Comparison of ENCODE assay signal across 1 cellular context in genomic region chr14:74134484-74134883, GRCh38.
TF ChIP-seq lines count a peak whose summit lies in the region.

No MANE protein-coding gene starts in this region.

TF ChIP-seq in GM23338, 12 proteins besides CTCF, POLR2A, EP300 and RAD21 (continued from another document):
- no peak for TF ChIP-seq REST (IDR thresholded peaks at IDR 0.05; ENCODE audit: unreplicated experiment)
